13 cellular contexts compared by ENCODE assay signal in the genomic region with DNA sequence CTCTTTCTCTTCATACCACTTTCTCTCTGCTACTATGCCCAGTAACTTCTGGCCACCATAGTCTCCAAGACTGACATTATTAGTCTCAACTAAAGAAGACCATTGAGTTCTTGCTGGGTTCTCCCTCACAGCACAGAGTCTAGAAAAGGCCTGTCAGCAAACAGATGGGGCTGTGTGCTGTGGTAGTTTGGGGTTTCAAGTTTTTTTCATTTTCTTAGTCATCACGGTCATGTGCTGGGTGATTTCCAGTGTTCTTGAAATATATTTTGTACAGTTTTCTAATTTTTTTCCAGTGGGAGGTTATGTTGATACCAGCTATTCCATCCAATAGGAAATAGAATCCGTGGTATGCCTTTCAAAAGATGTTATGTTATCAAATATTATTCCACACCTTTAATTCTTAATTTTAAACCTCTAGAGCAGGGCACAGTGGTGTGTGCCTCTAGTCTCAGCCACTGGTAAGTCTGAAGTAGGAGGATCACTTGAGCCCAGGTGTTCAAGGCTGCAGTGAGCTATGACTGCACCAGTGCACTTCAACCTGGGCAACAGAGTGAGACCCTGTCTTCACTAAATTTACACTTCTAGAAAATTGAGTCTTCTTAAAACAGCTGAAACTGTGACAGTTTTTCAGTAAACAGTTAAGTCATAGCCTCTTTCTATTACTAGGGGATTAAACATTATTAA. TPM values are rescaled to one million over a fixed set of nuclear protein-coding genes. Genes with fewer than 3 reads are reported as not detected.
DNase-seq lines count a peak whose midpoint lies in the region; ATAC-seq and TF ChIP-seq lines count a peak whose summit lies in the region.
"Had no signal": no experiment of that assay in that cellular context is flagged by ENCODE, and none has a peak within 500 bp of the region (broad histone marks: within the 10 kb centered on the region; RNA-seq: fewer than 3 reads in every experiment).

No MANE protein-coding gene starts in this region.

- H3K9me2 ChIP-seq in GM23248 (ENCODE audit: insufficient read depth) = no peaks in the 10 kb centered on the region

- no peak overlapping the region for H2AFZ ChIP-seq in GM23248

- H3K27ac Mint-ChIP-seq in MCF 10A (ENCODE audit: low read depth, unreplicated experiment) = no peak overlapping the region
- H3K27ac Mint-ChIP-seq: natural killer cell had no signal

- no peaks in the 10 kb centered on the region for H3K27me3 ChIP-seq in GM23248 (replicated peaks; ENCODE audit: insufficient read depth)

- H3K4me3 Mint-ChIP-seq in MCF 10A (ENCODE audit: unreplicated experiment) = no peak overlapping the region
- H3K4me3 Mint-ChIP-seq: natural killer cell had no signal

- no peak overlapping the region for H3K4me2 ChIP-seq in GM23248 (ENCODE audit: unreplicated experiment)

- no peaks in the 10 kb centered on the region for H3K36me3 ChIP-seq in GM23248 (ENCODE audit: low read depth)
- H3K36me3 ChIP-seq: HAP-1 had no signal

- H3K36me3 Mint-ChIP-seq in MCF 10A (ENCODE audit: insufficient read depth, unreplicated experiment) = no peaks in the 10 kb centered on the region
- H3K36me3 Mint-ChIP-seq: natural killer cell had no signal

- intact Hi-C loops in MCF 10A (cut with micrococcal nuclease) = no loop called here

- no TSS peak for BruUV-seq in MCF 10A (replicated peaks; lab: Mats Ljungman, UMichigan)

- no peaks in the 10 kb centered on the region for H3K4me1 Mint-ChIP-seq in MCF 10A (ENCODE audit: insufficient read depth, unreplicated experiment)
- H3K4me1 Mint-ChIP-seq: natural killer cell had no signal

- peaks cover 8% of the 10 kb centered on the region for H3K9me3 Mint-ChIP-seq in MCF 10A (ENCODE audit: unreplicated experiment)

- peak; percentile 3 for DNase-seq in GM23248
- DNase-seq in foreskin melanocyte = peak; percentile 10
- no peak for DNase-seq in AML-193 (lab: John Stamatoyannopoulos, UW)
- no peak for DNase-seq in activated naive CD4-positive, alpha-beta T cell treated with Interleukin-2 at 50 U/mL for 16 hours
- DNase-seq in NCI-H1417 (lab: John Stamatoyannopoulos, UW) = no peak
- DNase-seq in MCF 10A (ENCODE audit: unreplicated experiment) = no peak
- DNase-seq: natural killer cell; NCI-H1048; stimulated activated CD4-positive, alpha-beta T cell treated with anti-CD3 and anti-CD28 coated beads, Interleukin-12 subunit alpha, Interleukin-12 subunit beta, amount 100 ng/mL, for 4 hours; stimulated activated naive CD4-positive, alpha-beta T cell treated with Interleukin-2 at 50 U/mL for 16 hours had no signal

- no peaks in the 10 kb centered on the region for H3K4me1 ChIP-seq in GM23248 (ENCODE audit: insufficient read depth)
- H3K4me1 ChIP-seq: HAP-1 had no signal

- H3F3A ChIP-seq in GM23248 (ENCODE audit: insufficient read depth) = no peaks in the 10 kb centered on the region

- H3K9ac ChIP-seq in GM23248 = no peak overlapping the region

- no peaks in the 10 kb centered on the region for H3K27me3 Mint-ChIP-seq in MCF 10A (ENCODE audit: insufficient read depth, unreplicated experiment)

- H3K79me2 ChIP-seq in GM23248 (ENCODE audit: insufficient read depth) = no peaks in the 10 kb centered on the region

- H3K9me3 ChIP-seq in GM23248 (ENCODE audit: low read depth) = no peaks in the 10 kb centered on the region
- H3K9me3 ChIP-seq: HAP-1 had no signal

- ATAC-seq in GM18873 (IDR thresholded peaks at IDR 0.05; ENCODE audit: low FRiP score, unreplicated experiment) (peak; percentile 88), HG03280 (IDR thresholded peaks at IDR 0.05; ENCODE audit: unreplicated experiment) (peak; percentile 81)
- ATAC-seq: natural killer cell had no signal

- in situ Hi-C loops in GM23248 (cut with MboI) = no loop called here

- 8 to 11% methylated on average over 2 of the region's 2 CpGs for WGBS in GM23248 (ENCODE audit: low coverage in 1 of 2, low lambda C conversion rate in 2 of 2, missing lambda C conversion rate in 2 of 2), 2 experiments

- CTCF ChIA-PET in MCF 10A (lab: Yijun Ruan, JAX) = interaction anchor here (1.2 to 1.5 kb wide), 2 partner anchors 10 to 179 kb away, joined by 3 read pairs; no protein-coding TSS in a partner anchor

- POLR2A ChIA-PET in MCF 10A (lab: Yijun Ruan, JAX) = no interaction called here

- no peak overlapping the region for H3K4me3 ChIP-seq in GM23248
- H3K4me3 ChIP-seq: HAP-1 had no signal

- no peak overlapping the region for H3K27ac ChIP-seq in GM23248

- TF ChIP-seq CTCF in MCF 10A (IDR thresholded peaks at IDR 0.05; ENCODE audit: unreplicated experiment) = no peak

- H4K20me1 ChIP-seq in GM23248 (ENCODE audit: insufficient read depth) = no peaks in the 10 kb centered on the region

RNA-seq across cellular contexts. Expression of a gene that starts 8.3 kb away (rescaled TPM):
- not detected in 2 replicates for total RNA-seq in GM23248 (2014; rRNA removed; shearing (Covaris generic))
- polyA plus RNA-seq in GM23248 (2016; fragmentation: Nextera tagmentation; extraction: Ambion mirVana) = not detected in 2 replicates
- not detected in 2 replicates for total RNA-seq in MCF 10A (2022)
- total RNA-seq: natural killer cell had no signal

RNA-seq across cellular contexts. Expression of a gene that starts 25.5 kb away (rescaled TPM):
- not detected in 2 replicates for total RNA-seq in GM23248 (2014; rRNA removed; shearing (Covaris generic))
- polyA plus RNA-seq in GM23248 (2016; fragmentation: Nextera tagmentation; extraction: Ambion mirVana) = not detected in 2 replicates
- total RNA-seq in MCF 10A (2022) = not detected in 2 replicates
- total RNA-seq: natural killer cell had no signal

Comparison
In these comparisons a context has a peak if more than half of its experiments do, and no peak if none do; other contexts are left out.
1. DNase-seq: peak in GM23248 (single experiment) and foreskin melanocyte (single experiment); none in AML-193 (0 of 2), activated naive CD4-positive, alpha-beta T cell treated with Interleukin-2 at 50 U/mL for 16 hours (single experiment), NCI-H1417 (0 of 3) and MCF 10A (single experiment).